8 cellular contexts compared by ENCODE assay signal in genomic region chr3:156685752-156686151, GRCh38. TPM values are rescaled to one million over a fixed set of nuclear protein-coding genes. Genes with fewer than 3 reads are reported as not detected.
DNase-seq lines count a peak whose midpoint lies in the region; ATAC-seq and TF ChIP-seq lines count a peak whose summit lies in the region.
"Had no signal": no experiment of that assay in that cellular context is flagged by ENCODE, and none has a peak within 500 bp of the region (broad histone marks: within the 10 kb centered on the region; RNA-seq: fewer than 3 reads in every experiment).

No MANE protein-coding gene starts in this region.

- DNase-seq in AG08395 (ENCODE audit: low spot score) (no peak), trophoblast cell (no peak), germinal center (ENCODE audit: low spot score) (no peak)

- H3K4me3 ChIP-seq in SU-DHL-6 (ENCODE audit: insufficient read depth, low read length, poor library complexity, severe bottlenecking), result no peak overlapping the region
- no peak overlapping the region for H3K4me3 ChIP-seq in trophoblast cell (ENCODE audit: low read depth, low read length)

- H3K4me2 ChIP-seq in SU-DHL-6 (ENCODE audit: low read depth, low read length, poor library complexity, severe bottlenecking), result peak overlapping the region; percentile 14
- no peak overlapping the region for H3K4me2 ChIP-seq in trophoblast cell (ENCODE audit: low read length)

- H4K91ac ChIP-seq in trophoblast cell (ENCODE audit: low read depth, low read length), result no peak overlapping the region

- no peaks in the 10 kb centered on the region for H3K4me1 ChIP-seq in trophoblast cell (ENCODE audit: control insufficient read depth in 1 of 2, insufficient read depth in 2 of 2, low read length in 2 of 2)

- no peak overlapping the region for H3K4me3 Mint-ChIP-seq in nephron
- H3K4me3 Mint-ChIP-seq: dendritic cell treated with granulocyte-macrophage colony-stimulating factor and Interleukin-4, amounts not matched to agents 40 ng/mL and 50 ng/mL, for 4 days had no signal

- H2AFZ ChIP-seq in SU-DHL-6 (ENCODE audit: low read depth, low read length, severe bottlenecking) (no peak overlapping the region), trophoblast cell (ENCODE audit: insufficient read depth, low read length, poor library complexity) (no peak overlapping the region)

- no peak overlapping the region for H2BK120ac ChIP-seq in trophoblast cell (ENCODE audit: insufficient read depth, low read length, poor library complexity)

- peaks cover 6% of the 10 kb centered on the region for H3K36me3 Mint-ChIP-seq in nephron (ENCODE audit: low read depth)

- no peak overlapping the region for H2BK5ac ChIP-seq in trophoblast cell (ENCODE audit: low read depth, low read length, poor library complexity)

- H3K23ac ChIP-seq in trophoblast cell (ENCODE audit: low read length), result no peak overlapping the region

- H3K9ac ChIP-seq in SU-DHL-6 (ENCODE audit: low read length) (no peak overlapping the region), trophoblast cell (ENCODE audit: low read length) (no peak overlapping the region)

- H3K27ac ChIP-seq in SU-DHL-6 (ENCODE audit: low read depth, low read length) (no peak overlapping the region; the same call in 1 of the 2 replicates), trophoblast cell (ENCODE audit: low read depth, low read length) (no peak overlapping the region)

- H3K36me3 ChIP-seq in SU-DHL-6 (ENCODE audit: low read length), result peaks cover 57% of the 10 kb centered on the region
- peaks cover 2 to 5% of the 10 kb centered on the region in 2 experiments for H3K36me3 ChIP-seq in trophoblast cell (ENCODE audit: control insufficient read depth in 1 of 2, insufficient read depth in 2 of 2, low read length in 2 of 2)

- H3K9me3 ChIP-seq in SU-DHL-6 (ENCODE audit: insufficient read depth, low read length) (no peaks in the 10 kb centered on the region), trophoblast cell (ENCODE audit: insufficient read depth, low read depth, low read length) (no peaks in the 10 kb centered on the region)

- no peak overlapping the region for H4K12ac ChIP-seq in trophoblast cell (ENCODE audit: low read depth, low read length)

- H3K27ac Mint-ChIP-seq in nephron, result peak overlapping the region; percentile 10 to 78 (median 40)
- H3K27ac Mint-ChIP-seq: dendritic cell treated with granulocyte-macrophage colony-stimulating factor and Interleukin-4, amounts not matched to agents 40 ng/mL and 50 ng/mL, for 4 days had no signal

- H3K4me1 Mint-ChIP-seq in nephron, result peaks cover 70% of the 10 kb centered on the region

- no peaks in the 10 kb centered on the region for H3K27me3 Mint-ChIP-seq in nephron (ENCODE audit: low read depth)
- H3K27me3 Mint-ChIP-seq: dendritic cell treated with granulocyte-macrophage colony-stimulating factor and Interleukin-4, amounts not matched to agents 40 ng/mL and 50 ng/mL, for 4 days had no signal

- H3K79me2 ChIP-seq in SU-DHL-6 (ENCODE audit: insufficient read depth, low read length) (peaks cover 100% of the 10 kb centered on the region), trophoblast cell (ENCODE audit: control insufficient read depth, insufficient read depth, low read length, poor library complexity) (no peaks in the 10 kb centered on the region)

- no peak overlapping the region for H3K14ac ChIP-seq in trophoblast cell (ENCODE audit: low read length)

- no peaks in the 10 kb centered on the region for H3K79me1 ChIP-seq in trophoblast cell (ENCODE audit: low read length)

- H2BK12ac ChIP-seq in trophoblast cell (ENCODE audit: low read length), result no peak overlapping the region

- no peak overlapping the region for H4K8ac ChIP-seq in trophoblast cell (ENCODE audit: low read depth, low read length)

- H3K4ac ChIP-seq in trophoblast cell (ENCODE audit: low read depth, low read length), result no peak overlapping the region

- no peaks in the 10 kb centered on the region for H3K9me3 Mint-ChIP-seq in nephron
- H3K9me3 Mint-ChIP-seq: dendritic cell treated with granulocyte-macrophage colony-stimulating factor and Interleukin-4, amounts not matched to agents 40 ng/mL and 50 ng/mL, for 4 days had no signal

- peak; percentile 35 for ATAC-seq in GM19035 (IDR thresholded peaks at IDR 0.05; ENCODE audit: unreplicated experiment)
- ATAC-seq in HG02870 (IDR thresholded peaks at IDR 0.05; ENCODE audit: unreplicated experiment), result peak; percentile 33

- peaks cover 28% of the 10 kb centered on the region; the same call in 1 of the 2 replicates for H3F3A ChIP-seq in SU-DHL-6 (ENCODE audit: insufficient read depth)

- H3K27me3 ChIP-seq in SU-DHL-6 (ENCODE audit: low read length), result no peaks in the 10 kb centered on the region
- no peaks in the 10 kb centered on the region for H3K27me3 ChIP-seq in trophoblast cell (ENCODE audit: insufficient read depth, low read length)

- no peak overlapping the region for H2AK5ac ChIP-seq in trophoblast cell (ENCODE audit: low read length)

- no peak for TF ChIP-seq CTCF in SU-DHL-6 (IDR thresholded peaks at IDR 0.05; ENCODE audit: insufficient read depth, low read length, poor library complexity, severe bottlenecking)
- TF ChIP-seq CTCF in nephron (IDR thresholded peaks at IDR 0.05; ENCODE audit: unreplicated experiment in 3 of 3), result no peak

- H3K9me2 ChIP-seq in SU-DHL-6 (replicated peaks; ENCODE audit: insufficient read depth, low read length), result no peaks in the 10 kb centered on the region

- no peak overlapping the region for H3K18ac ChIP-seq in trophoblast cell (ENCODE audit: low read length)

- H4K20me1 ChIP-seq in SU-DHL-6 (ENCODE audit: low read depth, low read length), result peaks cover 93% of the 10 kb centered on the region

RNA-seq across cellular contexts. Expression of gene TIPARP, which starts 11.4 kb away (rescaled TPM):
- 31.9 and 33.4 TPM in 2 replicates for polyA plus RNA-seq in trophoblast cell (2013)
